8 cellular contexts compared by ENCODE assay signal in genomic region chr5:36692791-36693763, GRCh38.
DNase-seq lines count a peak whose midpoint lies in the region; ATAC-seq, FAIRE-seq and TF ChIP-seq lines count a peak whose summit lies in the region.

No MANE protein-coding gene starts in this region.

- H3K27me3 ChIP-seq in SU-DHL-6 (ENCODE audit: low read length), result no peaks in the 10 kb centered on the region
- H3K27me3 ChIP-seq in colonic mucosa, result no peaks in the 10 kb centered on the region
- peaks cover 12% of the 10 kb centered on the region for H3K27me3 ChIP-seq in effector memory CD4-positive, alpha-beta T cell (replicated peaks; ENCODE audit: control insufficient read depth, insufficient read depth, low read length, poor library complexity, severe bottlenecking)

- H3K4me1 ChIP-seq in colonic mucosa, result no peaks in the 10 kb centered on the region
- H3K4me1 ChIP-seq in effector memory CD4-positive, alpha-beta T cell (ENCODE audit: control insufficient read depth, insufficient read depth, low read length, poor library complexity, severe bottlenecking), result no peaks in the 10 kb centered on the region

- TF ChIP-seq CTCF in SU-DHL-6 (IDR thresholded peaks at IDR 0.05; ENCODE audit: insufficient read depth, low read length, poor library complexity, severe bottlenecking) (peak; percentile 73), colonic mucosa (IDR thresholded peaks at IDR 0.05) (peak; percentile 41)

- peak; percentile 42 for FAIRE-seq in HTR-8/SVneo (lab: Jason Lieb, UNC)

- no peaks in the 10 kb centered on the region for H3K9me2 ChIP-seq in SU-DHL-6 (replicated peaks; ENCODE audit: insufficient read depth, low read length)

- H3K9ac ChIP-seq in SU-DHL-6 (ENCODE audit: low read length), result no peak overlapping the region
- no peak overlapping the region for H3K9ac ChIP-seq in colonic mucosa (ENCODE audit: low read depth in 2 of 2, low read length in 2 of 2)

- DNase-seq in GDM1 (lab: John Stamatoyannopoulos, UW), result peak; percentile 50
- peak; percentile 87 for DNase-seq in HTR-8/SVneo (ENCODE audit: insufficient read length, low spot score)
- DNase-seq in colonic mucosa, result peak; percentile 53
- peak; percentile 44 to 67 for DNase-seq in left colon
- peak; percentile 39 to 65 for DNase-seq in stimulated activated CD4-positive, alpha-beta T cell treated with anti-CD3 and anti-CD28 coated beads, Interleukin-2, amount 100 ng/mL, for 24 hours
- no peak for DNase-seq in effector memory CD4-positive, alpha-beta T cell

- peak; percentile 65 for ATAC-seq in GM21526 (IDR thresholded peaks at IDR 0.05; ENCODE audit: low FRiP score, unreplicated experiment)
- peak; percentile 67 for ATAC-seq in left colon

- H3K9me3 ChIP-seq in SU-DHL-6 (ENCODE audit: insufficient read depth, low read length), result no peaks in the 10 kb centered on the region
- no peaks in the 10 kb centered on the region for H3K9me3 ChIP-seq in colonic mucosa
- H3K9me3 ChIP-seq in effector memory CD4-positive, alpha-beta T cell (ENCODE audit: control insufficient read depth, low read length), result no peaks in the 10 kb centered on the region

- H3K4me2 ChIP-seq in SU-DHL-6 (ENCODE audit: low read depth, low read length, poor library complexity, severe bottlenecking), result no peak overlapping the region

- H3F3A ChIP-seq in SU-DHL-6 (ENCODE audit: insufficient read depth), result 0 out of 2 replicates have a peak, but pooled peaks cover 4% of the 10 kb centered on the region

- H3K4me3 ChIP-seq in SU-DHL-6 (ENCODE audit: insufficient read depth, low read length, poor library complexity, severe bottlenecking) (no peak overlapping the region), colonic mucosa (no peak overlapping the region)
- no peak overlapping the region for H3K4me3 ChIP-seq in effector memory CD4-positive, alpha-beta T cell (ENCODE audit: insufficient read depth, low read depth, low read length, poor library complexity, severe bottlenecking)

- no peak overlapping the region for H3K27ac ChIP-seq in SU-DHL-6 (ENCODE audit: low read depth, low read length)
- no peak overlapping the region for H3K27ac ChIP-seq in colonic mucosa
- H3K27ac ChIP-seq in effector memory CD4-positive, alpha-beta T cell (ENCODE audit: insufficient read depth, low read length, poor library complexity, severe bottlenecking), result no peak overlapping the region

- H2AFZ ChIP-seq in SU-DHL-6 (ENCODE audit: low read depth, low read length, severe bottlenecking), result no peak overlapping the region

- intact Hi-C loops in colonic mucosa (cut with DNase I), result loop anchor here (2.0 to 10.0 kb wide), 2 partner anchors 278 to 428 kb away; no protein-coding TSS in a partner anchor
- intact Hi-C loops in left colon (cut with DNase I, micrococcal nuclease), result no loop called here

- H3K79me2 ChIP-seq in SU-DHL-6 (ENCODE audit: insufficient read depth, low read length), result no peaks in the 10 kb centered on the region

- no peaks in the 10 kb centered on the region for H4K20me1 ChIP-seq in SU-DHL-6 (ENCODE audit: low read depth, low read length)

- H3K36me3 ChIP-seq in SU-DHL-6 (ENCODE audit: low read length) (no peaks in the 10 kb centered on the region), colonic mucosa (no peaks in the 10 kb centered on the region)
- H3K36me3 ChIP-seq in effector memory CD4-positive, alpha-beta T cell (ENCODE audit: control insufficient read depth, insufficient read depth, low read length), result no peaks in the 10 kb centered on the region

Comparison
In these comparisons a context has a peak if more than half of its experiments do, and no peak if none do; other contexts are left out.
1. DNase-seq: peak in GDM1 (single experiment), HTR-8/SVneo (single experiment), colonic mucosa (single experiment), left colon (2 of 2) and stimulated activated CD4-positive, alpha-beta T cell treated with anti-CD3 and anti-CD28 coated beads, Interleukin-2, amount 100 ng/mL, for 24 hours (2 of 2); none in effector memory CD4-positive, alpha-beta T cell (0 of 3).